ENCODE assay signal across 7 cellular contexts in genomic region chr12:4509269-4509668, GRCh38. TPM values are rescaled to one million over a fixed set of nuclear protein-coding genes. Genes with fewer than 3 reads are reported as not detected.
DNase-seq lines count a peak whose midpoint lies in the region; ATAC-seq and TF ChIP-seq lines count a peak whose summit lies in the region.
"Not testable (repeated sequence)": the region's sequence is repeated elsewhere in the genome, so short reads cannot be mapped to it uniquely, and the experiment has no call there.

No MANE protein-coding gene starts in this region.

- not testable (repeated sequence) for H2AFZ ChIP-seq in GM23338; hepatocyte; neural progenitor cell (replicated peaks); smooth muscle cell (ENCODE audit: low read depth)

- H3F3A ChIP-seq in GM23338 (replicated peaks; ENCODE audit: low read depth); neural progenitor cell (ENCODE audit: low read depth); smooth muscle cell (ENCODE audit: low read depth): not testable (repeated sequence)

- H3K36me3 ChIP-seq in GM23338 (ENCODE audit: insufficient read depth); hepatocyte (replicated peaks; ENCODE audit: insufficient read depth, low read depth); neural progenitor cell; smooth muscle cell (ENCODE audit: low read depth): not testable (repeated sequence)

- H3K9ac ChIP-seq in neural progenitor cell; smooth muscle cell (ENCODE audit: low read depth): not testable (repeated sequence)

- H3K9me3 ChIP-seq in hepatocyte (ENCODE audit: low read depth); neural progenitor cell (ENCODE audit: low read depth); smooth muscle cell (replicated peaks; ENCODE audit: low read depth): not testable (repeated sequence)

- not testable (repeated sequence) for H3K9me2 ChIP-seq in GM23338 (ENCODE audit: insufficient read depth); hepatocyte (replicated peaks; ENCODE audit: insufficient read depth)

- H3K9me3 Mint-ChIP-seq in GM23338; WTC11; glutamatergic neuron (ENCODE audit: unreplicated experiment); mesothelial cell of epicardium; neural progenitor cell: not testable (repeated sequence)

- not testable (repeated sequence) for H4K20me1 ChIP-seq in GM23338 (replicated peaks; ENCODE audit: insufficient read depth); hepatocyte (ENCODE audit: insufficient read depth, poor library complexity, severe bottlenecking); neural progenitor cell (ENCODE audit: low read depth); smooth muscle cell (ENCODE audit: low read depth)

- 20% methylated on average over 9 of the region's 12 CpGs for WGBS in hepatocyte (ENCODE audit: low lambda C conversion rate, missing lambda C conversion rate)
- 22% methylated on average over 10 of the region's 12 CpGs for WGBS in smooth muscle cell (ENCODE audit: low lambda C conversion rate)

- peak overlapping the region; percentile 62; the same call in 1 of the 2 replicates for H3K4me2 ChIP-seq in GM23338
- peak overlapping the region; percentile 60 for H3K4me2 ChIP-seq in hepatocyte
- H3K4me2 ChIP-seq in neural progenitor cell = peak overlapping the region; percentile 63
- peak overlapping the region; percentile 71 for H3K4me2 ChIP-seq in smooth muscle cell

- not testable (repeated sequence) for H3K27me3 ChIP-seq in GM23338 (ENCODE audit: insufficient read depth); hepatocyte; neural progenitor cell; smooth muscle cell (ENCODE audit: low read depth)

- not testable (repeated sequence) for DNase-seq in GM23338 (ENCODE audit: low spot score); hepatocyte (ENCODE audit: low spot score); mesothelial cell of epicardium (ENCODE audit: low spot score in 2 of 2, unreplicated experiment in 2 of 2); neural progenitor cell (ENCODE audit: low spot score); smooth muscle cell (lab: John Stamatoyannopoulos, UW; ENCODE audit: unreplicated experiment)
- peak; percentile 48 for DNase-seq in WTC11 (ENCODE audit: low spot score)
- DNase-seq in glutamatergic neuron = peak; percentile 11

- H3K79me2 ChIP-seq in GM23338 (replicated peaks; ENCODE audit: insufficient read depth); hepatocyte; neural progenitor cell (ENCODE audit: low read depth); smooth muscle cell (ENCODE audit: low read depth): not testable (repeated sequence)

- ATAC-seq in GM23338 = 0 out of 3 replicates have a peak, but pooled peaks have one; percentile 26
- ATAC-seq in WTC11 = not testable (repeated sequence)

- H3K27ac Mint-ChIP-seq in GM23338; WTC11; glutamatergic neuron (ENCODE audit: unreplicated experiment); mesothelial cell of epicardium; neural progenitor cell: not testable (repeated sequence)

- POLR2A ChIA-PET in WTC11 (lab: Charles Lee) = interaction anchor here (0.7 kb wide), 1 partner anchor 26 kb away, joined by 3 read pairs; no protein-coding TSS in a partner anchor

- H3K4me1 Mint-ChIP-seq in GM23338; WTC11; glutamatergic neuron (ENCODE audit: low read depth, unreplicated experiment); mesothelial cell of epicardium; neural progenitor cell: not testable (repeated sequence)

- not testable (repeated sequence) for H3K4me1 ChIP-seq in GM23338 (ENCODE audit: insufficient read depth); hepatocyte (ENCODE audit: insufficient read depth); neural progenitor cell; smooth muscle cell (ENCODE audit: low read depth)

- peak overlapping the region; percentile 32; the same call in 1 of the 2 replicates for H3K4me3 ChIP-seq in GM23338
- not testable (repeated sequence) for H3K4me3 ChIP-seq in hepatocyte, neural progenitor cell
- peak overlapping the region; percentile 21 for H3K4me3 ChIP-seq in smooth muscle cell

- not testable (repeated sequence) for TF ChIP-seq CTCF in GM23338 (conservative IDR thresholded peaks at IDR 0.05; ENCODE audit: low read depth in 2 of 2); WTC11 (IDR thresholded peaks at IDR 0.05); glutamatergic neuron (IDR thresholded peaks at IDR 0.05; ENCODE audit: partially characterized antibody, unreplicated experiment); hepatocyte (IDR thresholded peaks at IDR 0.05; ENCODE audit: poor library complexity); mesothelial cell of epicardium (IDR thresholded peaks at IDR 0.05; ENCODE audit: unreplicated experiment); neural progenitor cell (IDR thresholded peaks at IDR 0.05); smooth muscle cell (IDR thresholded peaks at IDR 0.05; ENCODE audit: borderline replicate concordance, insufficient read depth, poor library complexity, severe bottlenecking)

- H3K27ac ChIP-seq in GM23338 (ENCODE audit: low read depth); hepatocyte; neural progenitor cell; smooth muscle cell (ENCODE audit: low read depth): not testable (repeated sequence)

- CTCF ChIA-PET in WTC11 (lab: Charles Lee) = not testable (repeated sequence)

- not testable (repeated sequence) for H3K36me3 Mint-ChIP-seq in GM23338 (ENCODE audit: low read depth); WTC11; glutamatergic neuron (ENCODE audit: unreplicated experiment); mesothelial cell of epicardium; neural progenitor cell

- H3K4me3 Mint-ChIP-seq in GM23338 (0 out of 3 replicates have a peak overlapping the region, but pooled peaks have one; percentile 24), WTC11 (peak overlapping the region; percentile 40), mesothelial cell of epicardium (peak overlapping the region; percentile 22)
- H3K4me3 Mint-ChIP-seq in glutamatergic neuron (ENCODE audit: unreplicated experiment); neural progenitor cell: not testable (repeated sequence)

- not testable (repeated sequence) for H3K27me3 Mint-ChIP-seq in GM23338 (ENCODE audit: insufficient read depth, low read depth, poor library complexity); WTC11 (ENCODE audit: low read depth); glutamatergic neuron (ENCODE audit: unreplicated experiment); mesothelial cell of epicardium (ENCODE audit: low read depth); neural progenitor cell (ENCODE audit: insufficient read depth, low read depth)

RNA-seq across cellular contexts. Expression of gene RAD51AP1, which starts 29.4 kb away (rescaled TPM):
- total RNA-seq in GM23338 (2014; rRNA removed; shearing (Covaris generic)) = 75.2 and 84.5 TPM in 2 replicates
- polyA plus RNA-seq in GM23338 (2016; fragmentation: Nextera tagmentation; extraction: Ambion mirVana) (112 and 119 TPM in 2 replicates), hepatocyte (4.6 and 5.4 TPM in 2 replicates), smooth muscle cell (8.7 and 12.4 TPM in 2 replicates)
- total RNA-seq in WTC11 (2021) (39.4 to 45.2 TPM (median 41.9 TPM) in 3 replicates), glutamatergic neuron (ENCODE audit: unreplicated experiment) (5.5 TPM), hepatocyte (9.8 and 11.5 TPM in 2 replicates), mesothelial cell of epicardium (14.0 to 17.3 TPM (median 16.3 TPM) in 3 replicates), neural progenitor cell (ENCODE audit: low replicate concordance) (130 and 189 TPM in 2 replicates), smooth muscle cell (16.6 and 20.7 TPM in 2 replicates)

RNA-seq across cellular contexts. Expression of gene DYRK4, which starts 52.7 kb away (rescaled TPM):
- total RNA-seq in GM23338 (2014; rRNA removed; shearing (Covaris generic)) = 11.3 and 15.0 TPM in 2 replicates
- 16.9 and 17.3 TPM in 2 replicates for polyA plus RNA-seq in GM23338 (2016; fragmentation: Nextera tagmentation; extraction: Ambion mirVana)
- 8.8 to 12.2 TPM (median 11.3 TPM) in 3 replicates for total RNA-seq in WTC11 (2021)
- total RNA-seq in glutamatergic neuron (ENCODE audit: unreplicated experiment) = 6.7 TPM
- total RNA-seq in hepatocyte = 34.1 and 34.7 TPM in 2 replicates
- 42.0 and 50.3 TPM in 2 replicates for polyA plus RNA-seq in hepatocyte
- total RNA-seq in mesothelial cell of epicardium = 34.8 to 39.9 TPM (median 39.7 TPM) in 3 replicates
- total RNA-seq in neural progenitor cell (ENCODE audit: low replicate concordance) = 15.2 and 20.5 TPM in 2 replicates
- 27.1 and 43.5 TPM in 2 replicates for total RNA-seq in smooth muscle cell
- polyA plus RNA-seq in smooth muscle cell = 61.6 and 62.7 TPM in 2 replicates
